In genomic region chr3:58375209-58375608, GRCh38 we compare ENCODE assay signal across 19 cellular contexts. TPM values are rescaled to one million over a fixed set of nuclear protein-coding genes. Genes with fewer than 3 reads are reported as not detected.
A peak's percentile ranks its signal among the peaks of the same experiment; 100 is the strongest.
DNase-seq lines count a peak whose midpoint lies in the region; ATAC-seq, FAIRE-seq and TF ChIP-seq lines count a peak whose summit lies in the region.
"Had no signal": no experiment of that assay in that cellular context is flagged by ENCODE, and none has a peak within 500 bp of the region (broad histone marks: within the 10 kb centered on the region; RNA-seq: fewer than 3 reads in every experiment).

No MANE protein-coding gene starts in this region.

- no peak overlapping the region for H3K27ac Mint-ChIP-seq in astrocyte (ENCODE audit: unreplicated experiment)
- H3K27ac Mint-ChIP-seq: CD4-positive, alpha-beta T cell had no signal

- no peak overlapping the region for H3K4me3 Mint-ChIP-seq in astrocyte (ENCODE audit: unreplicated experiment)
- H3K4me3 Mint-ChIP-seq: CD4-positive, alpha-beta T cell had no signal

- H3K27me3 Mint-ChIP-seq in astrocyte (ENCODE audit: low read depth, unreplicated experiment) = no peaks in the 10 kb centered on the region
- H3K27me3 Mint-ChIP-seq: CD4-positive, alpha-beta T cell had no signal

- peaks cover 11% of the 10 kb centered on the region for H3K4me1 ChIP-seq in astrocyte (ENCODE audit: insufficient read depth, low read length)

- FAIRE-seq in astrocyte (lab: Jason Lieb, UNC) = no peak
- FAIRE-seq: HepG2, RCC 7860 had no signal

- H3K27ac ChIP-seq in astrocyte (ENCODE audit: low read depth, low read length) = peak overlapping the region; percentile 26
- peak overlapping the region; percentile 6 for H3K27ac ChIP-seq in substantia nigra (ENCODE audit: low read depth, low read length, poor library complexity, severe bottlenecking)

- no peak for ATAC-seq in GM18502 (IDR thresholded peaks at IDR 0.05; ENCODE audit: poor library complexity, unreplicated experiment)
- no peak for ATAC-seq in HG03460 (IDR thresholded peaks at IDR 0.05; ENCODE audit: unreplicated experiment)
- ATAC-seq: HepG2 had no signal

- peaks cover 2% of the 10 kb centered on the region for H3K36me3 ChIP-seq in astrocyte (ENCODE audit: insufficient read depth, low read length)

- H2AFZ ChIP-seq in astrocyte (ENCODE audit: low read depth, low read length) = no peak overlapping the region

- H3K27me3 ChIP-seq in astrocyte (ENCODE audit: insufficient read depth, low read length) = no peaks in the 10 kb centered on the region

- no peaks in the 10 kb centered on the region for H3K9me3 ChIP-seq in astrocyte (ENCODE audit: insufficient read depth, low read depth, low read length)
- H3K9me3 ChIP-seq: Caco-2, SK-N-SH had no signal

- H3K4me1 Mint-ChIP-seq in astrocyte (ENCODE audit: low read depth, unreplicated experiment) = peaks cover 5% of the 10 kb centered on the region

- H4K20me1 ChIP-seq in astrocyte (ENCODE audit: insufficient read depth, low read length) = no peaks in the 10 kb centered on the region

- H3K9ac ChIP-seq in astrocyte (ENCODE audit: low read length) = peak overlapping the region; percentile 20
- H3K9ac ChIP-seq: SK-N-SH had no signal

- TF ChIP-seq CTCF in astrocyte (IDR thresholded peaks at IDR 0.05; ENCODE audit: insufficient read depth, low read depth, low read length) = no peak

- peak; percentile 59 for DNase-seq in NCI-H2171 treated with DMSO at 0.1 percent for 48 hours (lab: John Stamatoyannopoulos, UW)
- DNase-seq in NCI-H2171 (lab: John Stamatoyannopoulos, UW) = no peak
- no peak for DNase-seq in astrocyte (ENCODE audit: low read depth)
- DNase-seq in myocyte (ENCODE audit: low read depth) = peak; percentile 15
- no peak for DNase-seq in substantia nigra (lab: John Stamatoyannopoulos, UW)
- no peak for DNase-seq in NCI-H510A treated with DMSO at 0.1 percent for 48 hours (lab: John Stamatoyannopoulos, UW)
- DNase-seq: Caco-2; CD4-positive, alpha-beta T cell; GF-D8; KG1; NCI-H1417 treated with DMSO at 0.1 percent for 48 hours; NCI-H2081; NCI-H446; Right ventricle myocardium superior; SK-N-SH had no signal

- H3K4me3 ChIP-seq in astrocyte (ENCODE audit: insufficient read depth, low read depth, low read length) = no peak overlapping the region

- H3K79me2 ChIP-seq in astrocyte (ENCODE audit: insufficient read depth, low read length) = no peaks in the 10 kb centered on the region

- peak overlapping the region; percentile 18 for H3K4me2 ChIP-seq in astrocyte (ENCODE audit: low read length)
- H3K4me2 ChIP-seq: SK-N-SH had no signal

- peaks cover 4% of the 10 kb centered on the region for H3K36me3 Mint-ChIP-seq in astrocyte (ENCODE audit: low read depth, unreplicated experiment)

- H3K9me3 Mint-ChIP-seq in astrocyte (ENCODE audit: unreplicated experiment) = no peaks in the 10 kb centered on the region
- H3K9me3 Mint-ChIP-seq: CD4-positive, alpha-beta T cell had no signal

RNA-seq across cellular contexts. Expression of gene PXK, which starts 42.5 kb away (rescaled TPM):
- total RNA-seq in astrocyte (10.3 and 10.5 TPM in 2 replicates), myocyte (21.9 and 23.2 TPM in 2 replicates)
- polyA plus RNA-seq in myocyte (2012) = 17.9 TPM

RNA-seq across cellular contexts. Expression of gene PDHB, which starts 58.4 kb away (rescaled TPM):
- 87.7 and 95.7 TPM in 2 replicates for total RNA-seq in astrocyte
- total RNA-seq in myocyte = 196 and 319 TPM in 2 replicates
- polyA plus RNA-seq in myocyte (2012) = 124 TPM

Comparison
In these comparisons a context has a peak if more than half of its experiments do, and no peak if none do; other contexts are left out.
1. DNase-seq: peak in NCI-H2171 treated with DMSO at 0.1 percent for 48 hours (single experiment) and myocyte (single experiment); none in NCI-H2171 (single experiment), astrocyte (single experiment), substantia nigra (0 of 49) and NCI-H510A treated with DMSO at 0.1 percent for 48 hours (single experiment).